In the genomic region with DNA sequence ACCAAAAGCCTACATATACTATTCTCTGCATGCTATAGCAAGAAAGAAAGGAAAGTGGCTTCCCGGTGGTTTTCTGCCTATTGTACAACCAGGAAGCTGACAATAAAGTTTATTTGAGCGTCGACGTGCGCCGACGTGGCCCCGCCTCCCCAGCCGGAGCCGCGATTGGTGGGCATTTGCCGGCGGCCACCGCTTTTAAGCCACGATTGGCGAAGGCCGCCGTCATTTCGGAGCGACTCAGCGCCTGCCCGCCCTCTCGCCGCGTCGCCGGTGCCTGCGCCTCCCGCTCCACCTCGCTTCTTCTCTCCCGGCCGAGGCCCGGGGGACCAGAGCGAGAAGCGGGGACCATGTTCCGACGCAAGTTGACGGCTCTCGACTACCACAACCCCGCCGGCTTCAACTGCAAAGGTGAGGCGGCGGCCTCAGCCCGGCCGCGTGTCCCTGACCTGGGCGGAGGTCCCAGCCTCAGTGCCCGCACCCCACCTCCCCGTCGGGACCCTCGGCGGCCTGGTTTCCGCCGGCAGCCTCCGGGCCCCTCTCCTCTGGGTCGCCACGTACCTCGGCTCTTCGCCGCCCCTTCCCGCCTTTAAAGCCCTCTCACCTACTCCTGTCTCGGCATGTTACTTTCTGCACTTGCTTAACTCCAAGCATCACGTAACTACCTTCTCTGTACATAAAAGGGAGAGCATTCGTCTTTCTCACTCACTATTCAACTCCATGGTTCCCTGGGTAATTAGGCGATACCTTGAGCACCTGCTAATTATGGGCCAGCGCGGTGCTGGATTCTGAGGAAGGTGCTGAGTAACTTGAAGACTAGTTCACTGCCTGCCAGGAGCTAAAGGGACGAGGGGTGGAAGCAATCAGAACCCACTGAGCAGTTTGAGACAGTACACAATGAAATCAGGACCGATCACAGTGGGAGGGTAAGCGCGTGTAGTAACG, we compare ENCODE assay signal across 8 cellular contexts. TPM values are rescaled to one million over a fixed set of nuclear protein-coding genes. Genes with fewer than 3 reads are reported as not detected.
A peak's percentile ranks its signal among the peaks of the same experiment; 100 is the strongest.
DNase-seq lines count a peak whose midpoint lies in the region; ATAC-seq, FAIRE-seq and TF ChIP-seq lines count a peak whose summit lies in the region.

A gene (plus strand): TSS at position 254 of the 942 bp plus-strand sequence. CDS start 94 bp downstream, at position 348.

- DNase-seq in AG09319 (ENCODE audit: extremely low read depth, low read depth): peak; percentile 82
- DNase-seq in NCI-H446 (lab: John Stamatoyannopoulos, UW): peak; percentile 76 to 94
- peak; percentile 92 for DNase-seq in activated CD4-positive, CD25-positive, alpha-beta regulatory T cell treated with anti-CD3 and anti-CD28 coated beads, Interleukin-2, amount 50 U/mL, for 72 hours
- DNase-seq in cerebellar nuclear complex (lab: John Stamatoyannopoulos, UW): peak; percentile 47 to 72
- DNase-seq in kidney: peak; percentile 98
- DNase-seq in stimulated activated CD4-positive, alpha-beta T cell treated with anti-CD3 and anti-CD28 coated beads, Interleukin-15, amount 100 ng/mL, for 24 hours: peak; percentile 94

- H3K4me1 ChIP-seq in kidney (ENCODE audit: control insufficient read depth in 1 of 2, insufficient read depth in 1 of 2, low read depth in 1 of 2, low read length in 2 of 2): peaks cover 3 to 6% of the 10 kb centered on the region in 2 donors

- intact Hi-C loops in kidney (cut with DNase I): no loop called here

- peak within 1 kb of the TSS; percentile 70 to 99 for H3K4me3 ChIP-seq in kidney (ENCODE audit: low read length in 2 of 2)

- H3K9me3 ChIP-seq in kidney (ENCODE audit: control insufficient read depth in 1 of 2, low read length in 2 of 2): no peaks in the 10 kb centered on the region

- peak within 1 kb of the TSS in 1 of 2 donors; percentile 74 for H3K27ac ChIP-seq in kidney (ENCODE audit: low read depth in 2 of 2, low read length in 2 of 2)

- ATAC-seq in GM19025 (IDR thresholded peaks at IDR 0.05; ENCODE audit: low read depth, unreplicated experiment) (peak; percentile 91), HG03342 (IDR thresholded peaks at IDR 0.05; ENCODE audit: unreplicated experiment) (peak; percentile 93)

- peak; percentile 78 for FAIRE-seq in kidney (lab: Jason Lieb, UNC)

- no peak for TF ChIP-seq CTCF in AG09319 (IDR thresholded peaks at IDR 0.05; ENCODE audit: low read depth, low read length)
- no peak for TF ChIP-seq CTCF in kidney (IDR thresholded peaks at IDR 0.05; ENCODE audit: borderline replicate concordance, extremely low read depth, insufficient read depth)

- peaks cover 0 to 8% of the 10 kb centered on the region in 2 donors for H3K36me3 ChIP-seq in kidney (ENCODE audit: control insufficient read depth in 1 of 2, insufficient read depth in 2 of 2, low read length in 2 of 2)

- H3K9ac ChIP-seq in kidney (ENCODE audit: low read length in 2 of 2): peak within 1 kb of the TSS; percentile 77 to 82

RNA-seq across cellular contexts. Expression of the gene that starts here (rescaled TPM):
- 116 TPM for total RNA-seq in kidney
- 250 TPM for polyA plus RNA-seq in kidney (ENCODE audit: insufficient read depth, low read depth, low replicate concordance)
